ENCODE assay signal across 1 cellular context in the genomic region with DNA sequence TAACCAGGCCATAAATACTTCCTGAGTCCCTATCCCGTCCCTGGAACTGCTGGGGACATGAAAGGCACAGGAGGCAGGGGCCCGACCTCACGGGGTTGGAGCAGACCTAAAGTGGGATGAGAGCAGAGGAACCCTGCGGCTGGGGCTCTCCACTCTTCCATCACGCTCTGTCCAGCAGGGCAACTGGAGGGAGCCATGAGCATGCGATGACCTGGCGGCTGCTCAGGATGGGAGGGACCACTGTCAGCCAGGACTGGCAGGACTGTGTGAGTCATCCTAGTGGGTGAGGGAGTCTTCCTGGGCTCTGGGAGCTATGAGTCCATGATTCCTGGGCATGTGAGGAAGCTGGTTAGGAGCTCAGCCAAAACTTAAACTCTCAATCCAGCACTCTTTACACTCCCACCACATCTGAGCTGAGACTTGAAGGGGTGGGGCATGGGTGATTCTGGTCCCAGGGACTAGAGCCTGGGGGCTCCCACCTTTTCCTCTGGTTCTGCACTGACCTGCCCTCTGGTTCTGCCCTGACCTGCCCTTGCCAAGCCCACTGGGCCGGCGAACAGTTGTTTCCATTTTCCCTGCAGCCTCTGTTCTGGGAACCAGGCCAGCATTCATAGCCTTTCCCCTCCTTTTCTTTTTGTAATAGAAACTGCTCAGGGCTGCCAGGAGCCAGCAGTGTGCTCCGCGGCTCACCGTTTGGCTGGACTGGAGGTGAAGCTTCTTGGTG.
TF ChIP-seq lines count a peak whose summit lies in the region.

No MANE protein-coding gene starts in this region.

TF ChIP-seq in HepG2, 621 proteins besides CTCF, POLR2A, EP300 and RAD21 (continued from another document):
- 0 out of 2 replicates have a peak, but pooled peaks have one; percentile 2 for TF ChIP-seq ZNF766 (CRISPR knock-in tag; IDR thresholded peaks at IDR 0.05; ENCODE audit: borderline replicate concordance)
- TF ChIP-seq DNMT1 (CRISPR knock-in tag; IDR thresholded peaks at IDR 0.05), result no peak
- TF ChIP-seq ZNF382 (CRISPR knock-in tag; IDR thresholded peaks at IDR 0.05; ENCODE audit: borderline replicate concordance), result no peak
- no peak for TF ChIP-seq FOXP1 (IDR thresholded peaks at IDR 0.05)
- no peak for TF ChIP-seq FOXP1 (CRISPR knock-in tag; IDR thresholded peaks at IDR 0.05)
- TF ChIP-seq PRPF4 (IDR thresholded peaks at IDR 0.05; ENCODE audit: low read depth, low read length, poor library complexity, severe bottlenecking), result no peak
- TF ChIP-seq SIN3A (IDR thresholded peaks at IDR 0.05; ENCODE audit: borderline replicate concordance, low read depth, low read length), result no peak
- TF ChIP-seq ZNF121 (CRISPR knock-in tag; IDR thresholded peaks at IDR 0.05), result no peak
- TF ChIP-seq NRL (CRISPR knock-in tag; IDR thresholded peaks at IDR 0.05; ENCODE audit: borderline replicate concordance), result peak; percentile 46
- no peak for TF ChIP-seq PPARG (CRISPR knock-in tag; conservative IDR thresholded peaks at IDR 0.05)
- no peak for TF ChIP-seq ZNF335 (CRISPR knock-in tag; IDR thresholded peaks at IDR 0.05)
- TF ChIP-seq, protein P1, sequence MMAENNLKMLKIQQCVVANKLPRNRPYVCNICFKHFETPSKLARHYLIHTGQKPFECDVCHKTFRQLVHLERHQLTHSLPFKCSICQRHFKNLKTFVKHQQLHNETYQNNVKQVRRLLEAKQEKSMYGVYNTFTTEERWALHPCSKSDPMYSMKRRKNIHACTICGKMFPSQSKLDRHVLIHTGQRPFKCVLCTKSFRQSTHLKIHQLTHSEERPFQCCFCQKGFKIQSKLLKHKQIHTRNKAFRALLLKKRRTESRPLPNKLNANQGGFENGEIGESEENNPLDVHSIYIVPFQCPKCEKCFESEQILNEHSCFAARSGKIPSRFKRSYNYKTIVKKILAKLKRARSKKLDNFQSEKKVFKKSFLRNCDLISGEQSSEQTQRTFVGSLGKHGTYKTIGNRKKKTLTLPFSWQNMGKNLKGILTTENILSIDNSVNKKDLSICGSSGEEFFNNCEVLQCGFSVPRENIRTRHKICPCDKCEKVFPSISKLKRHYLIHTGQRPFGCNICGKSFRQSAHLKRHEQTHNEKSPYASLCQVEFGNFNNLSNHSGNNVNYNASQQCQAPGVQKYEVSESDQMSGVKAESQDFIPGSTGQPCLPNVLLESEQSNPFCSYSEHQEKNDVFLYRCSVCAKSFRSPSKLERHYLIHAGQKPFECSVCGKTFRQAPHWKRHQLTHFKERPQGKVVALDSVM (CRISPR knock-in tag; IDR thresholded peaks at IDR 0.05), result no peak
- no peak for TF ChIP-seq MXD4 (CRISPR knock-in tag; IDR thresholded peaks at IDR 0.05)
- TF ChIP-seq, protein P2, sequence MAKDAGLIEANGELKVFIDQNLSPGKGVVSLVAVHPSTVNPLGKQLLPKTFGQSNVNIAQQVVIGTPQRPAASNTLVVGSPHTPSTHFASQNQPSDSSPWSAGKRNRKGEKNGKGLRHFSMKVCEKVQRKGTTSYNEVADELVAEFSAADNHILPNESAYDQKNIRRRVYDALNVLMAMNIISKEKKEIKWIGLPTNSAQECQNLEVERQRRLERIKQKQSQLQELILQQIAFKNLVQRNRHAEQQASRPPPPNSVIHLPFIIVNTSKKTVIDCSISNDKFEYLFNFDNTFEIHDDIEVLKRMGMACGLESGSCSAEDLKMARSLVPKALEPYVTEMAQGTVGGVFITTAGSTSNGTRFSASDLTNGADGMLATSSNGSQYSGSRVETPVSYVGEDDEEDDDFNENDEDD (CRISPR knock-in tag; IDR thresholded peaks at IDR 0.05; ENCODE audit: borderline replicate concordance), result peak; percentile 23; the same call in 1 of the 2 replicates
- TF ChIP-seq, protein P3, sequence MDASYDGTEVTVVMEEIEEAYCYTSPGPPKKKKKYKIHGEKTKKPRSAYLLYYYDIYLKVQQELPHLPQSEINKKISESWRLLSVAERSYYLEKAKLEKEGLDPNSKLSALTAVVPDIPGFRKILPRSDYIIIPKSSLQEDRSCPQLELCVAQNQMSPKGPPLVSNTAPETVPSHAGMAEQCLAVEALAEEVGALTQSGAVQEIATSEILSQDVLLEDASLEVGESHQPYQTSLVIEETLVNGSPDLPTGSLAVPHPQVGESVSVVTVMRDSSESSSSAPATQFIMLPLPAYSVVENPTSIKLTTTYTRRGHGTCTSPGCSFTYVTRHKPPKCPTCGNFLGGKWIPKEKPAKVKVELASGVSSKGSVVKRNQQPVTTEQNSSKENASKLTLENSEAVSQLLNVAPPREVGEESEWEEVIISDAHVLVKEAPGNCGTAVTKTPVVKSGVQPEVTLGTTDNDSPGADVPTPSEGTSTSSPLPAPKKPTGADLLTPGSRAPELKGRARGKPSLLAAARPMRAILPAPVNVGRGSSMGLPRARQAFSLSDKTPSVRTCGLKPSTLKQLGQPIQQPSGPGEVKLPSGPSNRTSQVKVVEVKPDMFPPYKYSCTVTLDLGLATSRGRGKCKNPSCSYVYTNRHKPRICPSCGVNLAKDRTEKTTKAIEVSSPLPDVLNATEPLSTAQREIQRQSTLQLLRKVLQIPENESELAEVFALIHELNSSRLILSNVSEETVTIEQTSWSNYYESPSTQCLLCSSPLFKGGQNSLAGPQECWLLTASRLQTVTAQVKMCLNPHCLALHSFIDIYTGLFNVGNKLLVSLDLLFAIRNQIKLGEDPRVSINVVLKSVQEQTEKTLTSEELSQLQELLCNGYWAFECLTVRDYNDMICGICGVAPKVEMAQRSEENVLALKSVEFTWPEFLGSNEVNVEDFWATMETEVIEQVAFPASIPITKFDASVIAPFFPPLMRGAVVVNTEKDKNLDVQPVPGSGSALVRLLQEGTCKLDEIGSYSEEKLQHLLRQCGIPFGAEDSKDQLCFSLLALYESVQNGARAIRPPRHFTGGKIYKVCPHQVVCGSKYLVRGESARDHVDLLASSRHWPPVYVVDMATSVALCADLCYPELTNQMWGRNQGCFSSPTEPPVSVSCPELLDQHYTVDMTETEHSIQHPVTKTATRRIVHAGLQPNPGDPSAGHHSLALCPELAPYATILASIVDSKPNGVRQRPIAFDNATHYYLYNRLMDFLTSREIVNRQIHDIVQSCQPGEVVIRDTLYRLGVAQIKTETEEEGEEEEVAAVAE (CRISPR knock-in tag; IDR thresholded peaks at IDR 0.05; ENCODE audit: borderline replicate concordance), result no peak
- no peak for TF ChIP-seq ZNF232 (CRISPR knock-in tag; IDR thresholded peaks at IDR 0.05; ENCODE audit: borderline replicate concordance)
- TF ChIP-seq ZNF282 (IDR thresholded peaks at IDR 0.05; ENCODE audit: partially characterized antibody), result no peak
- TF ChIP-seq, protein P4, sequence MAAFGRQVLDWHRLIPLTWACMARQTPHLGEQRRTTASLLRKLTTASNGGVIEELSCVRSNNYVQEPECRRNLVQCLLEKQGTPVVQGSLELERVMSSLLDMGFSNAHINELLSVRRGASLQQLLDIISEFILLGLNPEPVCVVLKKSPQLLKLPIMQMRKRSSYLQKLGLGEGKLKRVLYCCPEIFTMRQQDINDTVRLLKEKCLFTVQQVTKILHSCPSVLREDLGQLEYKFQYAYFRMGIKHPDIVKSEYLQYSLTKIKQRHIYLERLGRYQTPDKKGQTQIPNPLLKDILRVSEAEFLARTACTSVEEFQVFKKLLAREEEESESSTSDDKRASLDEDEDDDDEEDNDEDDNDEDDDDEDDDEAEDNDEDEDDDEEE (CRISPR knock-in tag; IDR thresholded peaks at IDR 0.05), result no peak
